ENCODE assay signal across 8 cellular contexts in genomic region chrX:2500681-2501151, GRCh38. TPM values are rescaled to one million over a fixed set of nuclear protein-coding genes. Genes with fewer than 3 reads are reported as not detected.
DNase-seq lines count a peak whose midpoint lies in the region; ATAC-seq and TF ChIP-seq lines count a peak whose summit lies in the region.

TSS of gene DHRSX (minus strand) at chrX:2500976. CDS start at chrX:2500925, 51 bp downstream.
TSS of gene ZBED1 (minus strand) at chrX:2500976. CDS start at chrX:2490719, 10,257 bp downstream.

- peak within 1 kb of the TSS; percentile 26 to 95 (median 89) for H3K27ac Mint-ChIP-seq in CD8-positive, alpha-beta memory T cell
- H3K27ac Mint-ChIP-seq in activated naive CD4-positive, alpha-beta T cell treated with anti-CD3 and anti-CD28 coated beads, Interleukin-2, amount 50 U/mL, for 72 hours: peak within 1 kb of the TSS; percentile 91 to 94

- peak; percentile 31 to 62 (median 40) for DNase-seq in CD8-positive, alpha-beta memory T cell
- DNase-seq in GM23248: peak; percentile 73
- DNase-seq in NCI-H460 (ENCODE audit: extremely low read depth, low read depth): peak; percentile 12
- peak; percentile 60 to 66 for DNase-seq in activated naive CD4-positive, alpha-beta T cell treated with anti-CD3 and anti-CD28 coated beads, Interleukin-2, amount 50 U/mL, for 72 hours (ENCODE audit: low spot score in 2 of 2)
- DNase-seq in right atrium auricular region (ENCODE audit: low spot score): no peak
- DNase-seq in skeletal muscle cell (ENCODE audit: low read depth): no peak
- no peak for DNase-seq in HuH-7.5 (ENCODE audit: low spot score)
- no peak for DNase-seq in DMS 273 (lab: John Stamatoyannopoulos, UW; ENCODE audit: unreplicated experiment)

- peak within 1 kb of the TSS; percentile 64 for H3K4me3 ChIP-seq in CD8-positive, alpha-beta memory T cell (ENCODE audit: low read length)
- H3K4me3 ChIP-seq in GM23248: peak within 1 kb of the TSS; percentile 91
- peak within 1 kb of the TSS; percentile 81 to 93 for H3K4me3 ChIP-seq in right atrium auricular region
- H3K4me3 ChIP-seq in skeletal muscle cell (ENCODE audit: low read depth, low read length): peak within 1 kb of the TSS; percentile 79

- peak within 1 kb of the TSS; percentile 96 for H3K9ac ChIP-seq in GM23248

- H3K27ac ChIP-seq in CD8-positive, alpha-beta memory T cell (ENCODE audit: low read depth, low read length): peak within 1 kb of the TSS; percentile 49
- H3K27ac ChIP-seq in GM23248 (peak within 1 kb of the TSS; percentile 75), right atrium auricular region (peak within 1 kb of the TSS; percentile 92 to 95)

- H3K4me2 ChIP-seq in GM23248 (ENCODE audit: unreplicated experiment): peak within 1 kb of the TSS; percentile 82

- H3K4me3 Mint-ChIP-seq in CD8-positive, alpha-beta memory T cell: peak within 1 kb of the TSS; percentile 83 to 90 (median 87)

- peak within 1 kb of the TSS; percentile 85 for H2AFZ ChIP-seq in GM23248

- no peaks in the 10 kb centered on the region for H3K9me2 ChIP-seq in GM23248 (ENCODE audit: insufficient read depth)

- H3K9me3 ChIP-seq in CD8-positive, alpha-beta memory T cell (ENCODE audit: low read length): no peaks in the 10 kb centered on the region
- H3K9me3 ChIP-seq in GM23248 (ENCODE audit: low read depth) (no peaks in the 10 kb centered on the region), right atrium auricular region (no peaks in the 10 kb centered on the region)

- H3K27me3 Mint-ChIP-seq in CD8-positive, alpha-beta memory T cell: no peaks in the 10 kb centered on the region

- peaks cover 28 to 41% (median 29%) of the 10 kb centered on the region in 3 donors for H3K4me1 Mint-ChIP-seq in CD8-positive, alpha-beta memory T cell

- CTCF ChIA-PET in CD8-positive, alpha-beta memory T cell (lab: Charles Lee): no interaction called here

- 0 to 1% methylated on average over 10 to 17 of the region's 70 CpGs for WGBS in GM23248 (ENCODE audit: low coverage in 1 of 2, low lambda C conversion rate in 2 of 2, missing lambda C conversion rate in 2 of 2), 2 experiments

- no peak for TF ChIP-seq CTCF in right atrium auricular region (IDR thresholded peaks at IDR 0.05)

- no peaks in the 10 kb centered on the region for H3K36me3 ChIP-seq in CD8-positive, alpha-beta memory T cell (ENCODE audit: insufficient read depth, low read length)
- H3K36me3 ChIP-seq in GM23248 (ENCODE audit: low read depth) (no peaks in the 10 kb centered on the region), right atrium auricular region (no peaks in the 10 kb centered on the region)

- peaks cover 0 to 17% (median 0%) of the 10 kb centered on the region in 3 donors for H3K36me3 Mint-ChIP-seq in CD8-positive, alpha-beta memory T cell
- H3K36me3 Mint-ChIP-seq in activated naive CD4-positive, alpha-beta T cell treated with anti-CD3 and anti-CD28 coated beads, Interleukin-2, amount 50 U/mL, for 72 hours: peaks cover 0 to 8% of the 10 kb centered on the region in 2 donors

- in situ Hi-C loops in GM23248 (cut with MboI): no loop called here

- peaks cover 16% of the 10 kb centered on the region for H3K4me1 ChIP-seq in CD8-positive, alpha-beta memory T cell (ENCODE audit: insufficient read depth, low read length)
- peaks cover 25% of the 10 kb centered on the region for H3K4me1 ChIP-seq in GM23248 (ENCODE audit: insufficient read depth)
- H3K4me1 ChIP-seq in right atrium auricular region: peaks cover 0 to 32% of the 10 kb centered on the region in 2 donors

- peaks cover 22% of the 10 kb centered on the region for H3F3A ChIP-seq in GM23248 (ENCODE audit: insufficient read depth)

- no peaks in the 10 kb centered on the region for H4K20me1 ChIP-seq in GM23248 (ENCODE audit: insufficient read depth)

- peaks cover 46% of the 10 kb centered on the region for H3K79me2 ChIP-seq in GM23248 (ENCODE audit: insufficient read depth)

- ATAC-seq in activated naive CD4-positive, alpha-beta T cell treated with anti-CD3 and anti-CD28 coated beads, Interleukin-2, amount 50 U/mL, for 72 hours: peak; percentile 76 to 82

- no peaks in the 10 kb centered on the region for H3K9me3 Mint-ChIP-seq in CD8-positive, alpha-beta memory T cell
- no peaks in the 10 kb centered on the region for H3K9me3 Mint-ChIP-seq in activated naive CD4-positive, alpha-beta T cell treated with anti-CD3 and anti-CD28 coated beads, Interleukin-2, amount 50 U/mL, for 72 hours

- POLR2A ChIA-PET in CD8-positive, alpha-beta memory T cell (lab: Charles Lee): no interaction called here

- H3K27me3 ChIP-seq in CD8-positive, alpha-beta memory T cell (ENCODE audit: insufficient read depth, low read length, poor library complexity, severe bottlenecking): no peaks in the 10 kb centered on the region
- H3K27me3 ChIP-seq in GM23248 (replicated peaks; ENCODE audit: insufficient read depth): no peaks in the 10 kb centered on the region
- no peaks in the 10 kb centered on the region for H3K27me3 ChIP-seq in right atrium auricular region

RNA-seq across cellular contexts. Expression of gene DHRSX, which starts in this region (rescaled TPM):
- 10 to 100 TPM; 25.3 to 26.6 TPM for total RNA-seq in CD8-positive, alpha-beta memory T cell
- polyA plus RNA-seq in CD8-positive, alpha-beta memory T cell: 21.5 TPM
- total RNA-seq in GM23248 (2014; rRNA removed; shearing (Covaris generic)): 15.2 and 19.6 TPM in 2 replicates
- polyA plus RNA-seq in GM23248 (2016; fragmentation: Nextera tagmentation; extraction: Ambion mirVana): 30.2 and 31.1 TPM in 2 replicates
- 24.7 and 28.7 TPM in 2 replicates for total RNA-seq in NCI-H460 (2014; rRNA removed; shearing (Covaris generic))
- polyA plus RNA-seq in NCI-H460 (2014; cell fraction: nucleus; rRNA removed): 35.7 and 41.0 TPM in 2 replicates
- 10 to 100 TPM; 16.4 to 16.6 TPM for total RNA-seq in activated naive CD4-positive, alpha-beta T cell treated with anti-CD3 and anti-CD28 coated beads, Interleukin-2, amount 50 U/mL, for 72 hours
- total RNA-seq in right atrium auricular region: 10 to 100 TPM; 19.9 to 21.9 TPM

RNA-seq across cellular contexts. Expression of gene ZBED1, which starts in this region (rescaled TPM):
- 10 to 100 TPM; 28.0 to 30.0 TPM for total RNA-seq in CD8-positive, alpha-beta memory T cell
- 41.9 TPM for polyA plus RNA-seq in CD8-positive, alpha-beta memory T cell
- total RNA-seq in GM23248 (2014; rRNA removed; shearing (Covaris generic)): 30.4 and 31.1 TPM in 2 replicates
- polyA plus RNA-seq in GM23248 (2016; fragmentation: Nextera tagmentation; extraction: Ambion mirVana): 20.7 and 25.7 TPM in 2 replicates
- 36.9 and 37.4 TPM in 2 replicates for total RNA-seq in NCI-H460 (2014; rRNA removed; shearing (Covaris generic))
- 20.9 and 36.3 TPM in 2 replicates for polyA plus RNA-seq in NCI-H460 (2014; cell fraction: nucleus; rRNA removed)
- total RNA-seq in activated naive CD4-positive, alpha-beta T cell treated with anti-CD3 and anti-CD28 coated beads, Interleukin-2, amount 50 U/mL, for 72 hours: 10 to 100 TPM; 19.2 to 33.4 TPM
- total RNA-seq in right atrium auricular region: 10 to 100 TPM; 40.7 to 42.0 TPM

Comparison
In these comparisons a context has a peak if more than half of its experiments do, and no peak if none do; other contexts are left out.
1. DNase-seq: peak in CD8-positive, alpha-beta memory T cell (5 of 5), GM23248 (single experiment), NCI-H460 (single experiment) and activated naive CD4-positive, alpha-beta T cell treated with anti-CD3 and anti-CD28 coated beads, Interleukin-2, amount 50 U/mL, for 72 hours (2 of 2); none in right atrium auricular region (single experiment), skeletal muscle cell (single experiment), HuH-7.5 (single experiment) and DMS 273 (single experiment).
2. Peak in every context shown above with its lines, with median percentiles within 50 percentile points of each other: H3K27ac ChIP-seq and H3K4me3 ChIP-seq.